1 cellular context compared by ENCODE assay signal in the genomic region with DNA sequence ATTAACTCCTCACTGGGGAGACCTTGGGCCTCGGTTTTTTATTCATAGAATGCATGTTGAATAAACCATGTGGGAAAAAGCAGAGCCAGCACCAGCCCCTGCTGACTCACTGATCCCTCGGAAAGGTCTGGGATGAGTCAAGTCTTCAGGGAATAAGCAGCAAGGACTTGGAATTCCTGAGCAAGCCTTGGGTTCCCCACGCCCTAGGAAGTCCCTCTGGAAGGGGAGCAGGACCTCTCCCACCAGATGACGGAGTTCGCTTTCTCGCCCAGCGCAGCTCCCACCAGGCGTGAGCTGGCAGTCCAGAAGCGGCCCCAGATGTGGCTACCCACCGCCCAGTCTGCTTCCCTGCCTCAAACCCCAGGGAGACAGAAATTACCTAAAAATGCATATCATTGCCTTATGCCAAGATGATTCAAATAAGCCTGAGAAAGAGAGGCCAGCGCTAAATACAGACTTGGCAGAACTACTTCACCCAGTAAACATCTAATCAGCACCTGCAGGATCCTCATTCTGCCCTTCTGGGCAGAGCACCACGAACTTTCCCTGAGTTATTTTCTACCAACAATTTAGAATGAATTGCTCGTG.
TF ChIP-seq lines count a peak whose summit lies in the region.

No MANE protein-coding gene starts in this region.

TF ChIP-seq in SK-N-SH, 30 proteins besides CTCF, POLR2A, EP300 and RAD21 (continued from another document):
- TF ChIP-seq, protein P1, sequence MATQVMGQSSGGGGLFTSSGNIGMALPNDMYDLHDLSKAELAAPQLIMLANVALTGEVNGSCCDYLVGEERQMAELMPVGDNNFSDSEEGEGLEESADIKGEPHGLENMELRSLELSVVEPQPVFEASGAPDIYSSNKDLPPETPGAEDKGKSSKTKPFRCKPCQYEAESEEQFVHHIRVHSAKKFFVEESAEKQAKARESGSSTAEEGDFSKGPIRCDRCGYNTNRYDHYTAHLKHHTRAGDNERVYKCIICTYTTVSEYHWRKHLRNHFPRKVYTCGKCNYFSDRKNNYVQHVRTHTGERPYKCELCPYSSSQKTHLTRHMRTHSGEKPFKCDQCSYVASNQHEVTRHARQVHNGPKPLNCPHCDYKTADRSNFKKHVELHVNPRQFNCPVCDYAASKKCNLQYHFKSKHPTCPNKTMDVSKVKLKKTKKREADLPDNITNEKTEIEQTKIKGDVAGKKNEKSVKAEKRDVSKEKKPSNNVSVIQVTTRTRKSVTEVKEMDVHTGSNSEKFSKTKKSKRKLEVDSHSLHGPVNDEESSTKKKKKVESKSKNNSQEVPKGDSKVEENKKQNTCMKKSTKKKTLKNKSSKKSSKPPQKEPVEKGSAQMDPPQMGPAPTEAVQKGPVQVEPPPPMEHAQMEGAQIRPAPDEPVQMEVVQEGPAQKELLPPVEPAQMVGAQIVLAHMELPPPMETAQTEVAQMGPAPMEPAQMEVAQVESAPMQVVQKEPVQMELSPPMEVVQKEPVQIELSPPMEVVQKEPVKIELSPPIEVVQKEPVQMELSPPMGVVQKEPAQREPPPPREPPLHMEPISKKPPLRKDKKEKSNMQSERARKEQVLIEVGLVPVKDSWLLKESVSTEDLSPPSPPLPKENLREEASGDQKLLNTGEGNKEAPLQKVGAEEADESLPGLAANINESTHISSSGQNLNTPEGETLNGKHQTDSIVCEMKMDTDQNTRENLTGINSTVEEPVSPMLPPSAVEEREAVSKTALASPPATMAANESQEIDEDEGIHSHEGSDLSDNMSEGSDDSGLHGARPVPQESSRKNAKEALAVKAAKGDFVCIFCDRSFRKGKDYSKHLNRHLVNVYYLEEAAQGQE (IDR thresholded peaks at IDR 0.05; ENCODE audit: low read depth, low read length), result peak; percentile 78
- no peak for TF ChIP-seq CHD2 (IDR thresholded peaks at IDR 0.05; ENCODE audit: low read length, partially characterized antibody)
- TF ChIP-seq FOXM1 (IDR thresholded peaks at IDR 0.05; ENCODE audit: low read depth), result peak; percentile 70; the same call in 1 of the 2 replicates
- no peak for TF ChIP-seq IRF3 (IDR thresholded peaks at IDR 0.05; ENCODE audit: low read depth, low read length)
- TF ChIP-seq, protein P2, sequence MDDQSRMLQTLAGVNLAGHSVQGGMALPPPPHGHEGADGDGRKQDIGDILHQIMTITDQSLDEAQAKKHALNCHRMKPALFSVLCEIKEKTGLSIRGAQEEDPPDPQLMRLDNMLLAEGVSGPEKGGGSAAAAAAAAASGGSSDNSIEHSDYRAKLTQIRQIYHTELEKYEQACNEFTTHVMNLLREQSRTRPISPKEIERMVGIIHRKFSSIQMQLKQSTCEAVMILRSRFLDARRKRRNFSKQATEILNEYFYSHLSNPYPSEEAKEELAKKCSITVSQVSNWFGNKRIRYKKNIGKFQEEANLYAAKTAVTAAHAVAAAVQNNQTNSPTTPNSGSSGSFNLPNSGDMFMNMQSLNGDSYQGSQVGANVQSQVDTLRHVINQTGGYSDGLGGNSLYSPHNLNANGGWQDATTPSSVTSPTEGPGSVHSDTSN (IDR thresholded peaks at IDR 0.05), result peak; percentile 93
- TF ChIP-seq SMC3 (IDR thresholded peaks at IDR 0.05; ENCODE audit: low read depth, low read length), result no peak
- TF ChIP-seq USF1 (IDR thresholded peaks at IDR 0.05; ENCODE audit: borderline replicate concordance, low read depth), result no peak
- TF ChIP-seq TAF1 (IDR thresholded peaks at IDR 0.05; ENCODE audit: borderline replicate concordance, low read depth, low read length), result no peak; the same call in 1 of the 2 replicates
- TF ChIP-seq ELF1 (IDR thresholded peaks at IDR 0.05), result 0 out of 2 replicates have a peak, but pooled peaks have one; percentile 26
- TF ChIP-seq NRF1 (IDR thresholded peaks at IDR 0.05; ENCODE audit: low read depth, low read length), result no peak
- TF ChIP-seq EZH2phosphoT487 (IDR thresholded peaks at IDR 0.05; ENCODE audit: borderline replicate concordance, low read depth), result no peak
- TF ChIP-seq TEAD4 (IDR thresholded peaks at IDR 0.05; ENCODE audit: borderline replicate concordance, insufficient read depth), result peak; percentile 96
- TF ChIP-seq FOXJ3 (CRISPR knock-in tag; IDR thresholded peaks at IDR 0.05), result no peak
- TF ChIP-seq FOSL2 (IDR thresholded peaks at IDR 0.05; ENCODE audit: borderline replicate concordance, low read depth), result peak; percentile 98
- no peak for TF ChIP-seq RFX5 (IDR thresholded peaks at IDR 0.05; ENCODE audit: low read length)
- peak; percentile 66; the same call in 1 of the 2 replicates for TF ChIP-seq SIN3A (IDR thresholded peaks at IDR 0.05; ENCODE audit: borderline replicate concordance, low read depth, low read length)
- TF ChIP-seq GATA2 (CRISPR knock-in tag; IDR thresholded peaks at IDR 0.05), result no peak
- 0 out of 2 replicates have a peak, but pooled peaks have one; percentile 65 for TF ChIP-seq POLR2AphosphoS5 (IDR thresholded peaks at IDR 0.05; ENCODE audit: low read depth, low read length)
- TF ChIP-seq MXI1 (IDR thresholded peaks at IDR 0.05; ENCODE audit: low read depth, low read length), result no peak
- TF ChIP-seq MEF2A (IDR thresholded peaks at IDR 0.05; ENCODE audit: borderline replicate concordance, low read depth), result peak; percentile 67; the same call in 1 of the 2 replicates
- TF ChIP-seq YY1 (IDR thresholded peaks at IDR 0.05; ENCODE audit: low read depth), result no peak; the same call in 1 of the 2 replicates
